ENCODE assay signal across 8 cellular contexts in genomic region chr20:38181207-38181693, GRCh38. TPM values are rescaled to one million over a fixed set of nuclear protein-coding genes. Genes with fewer than 3 reads are reported as not detected.
DNase-seq lines count a peak whose midpoint lies in the region; ATAC-seq and TF ChIP-seq lines count a peak whose summit lies in the region.

No MANE protein-coding gene starts in this region.

- H3K4me3 Mint-ChIP-seq in activated CD8-positive, alpha-beta T cell treated with anti-CD3 and anti-CD28 coated beads for 36 hours = no peak overlapping the region

- CTCF ChIA-PET in activated CD8-positive, alpha-beta T cell treated with anti-CD3 and anti-CD28 coated beads for 36 hours (lab: Charles Lee) = no interaction called here

- H4K20me1 ChIP-seq in hepatocyte (ENCODE audit: insufficient read depth, poor library complexity, severe bottlenecking) = no peaks in the 10 kb centered on the region

- H3K9me3 ChIP-seq in hepatocyte (ENCODE audit: low read depth) (no peaks in the 10 kb centered on the region), colonic mucosa (no peaks in the 10 kb centered on the region)

- no peaks in the 10 kb centered on the region for H3K4me1 Mint-ChIP-seq in activated CD8-positive, alpha-beta T cell treated with anti-CD3 and anti-CD28 coated beads for 36 hours (ENCODE audit: low read depth)

- no peaks in the 10 kb centered on the region for H3K4me1 ChIP-seq in hepatocyte (ENCODE audit: insufficient read depth)
- H3K4me1 ChIP-seq in colonic mucosa = no peaks in the 10 kb centered on the region

- no peaks in the 10 kb centered on the region for H3K79me2 ChIP-seq in hepatocyte

- H3K27ac ChIP-seq in hepatocyte (peak overlapping the region; percentile 27), colonic mucosa (no peak overlapping the region)

- H3K9ac ChIP-seq in colonic mucosa (ENCODE audit: low read depth in 2 of 2, low read length in 2 of 2) = no peak overlapping the region

- no peaks in the 10 kb centered on the region for H3K27me3 ChIP-seq in hepatocyte
- H3K27me3 ChIP-seq in colonic mucosa = no peaks in the 10 kb centered on the region

- no peak overlapping the region for H3K4me2 ChIP-seq in hepatocyte

- intact Hi-C loops in activated CD8-positive, alpha-beta T cell treated with anti-CD3 and anti-CD28 coated beads for 36 hours (cut with micrococcal nuclease) = no loop called here
- intact Hi-C loops in colonic mucosa (cut with DNase I) = no loop called here

- POLR2A ChIA-PET in activated CD8-positive, alpha-beta T cell treated with anti-CD3 and anti-CD28 coated beads for 36 hours (lab: Charles Lee) = no interaction called here

- no peaks in the 10 kb centered on the region for H3K36me3 ChIP-seq in hepatocyte (replicated peaks; ENCODE audit: insufficient read depth, low read depth)
- H3K36me3 ChIP-seq in colonic mucosa = no peaks in the 10 kb centered on the region

- 64% methylated on average over 5 of the region's 5 CpGs for WGBS in hepatocyte (ENCODE audit: low lambda C conversion rate, missing lambda C conversion rate)

- peak; percentile 34 for DNase-seq in GM10266 (ENCODE audit: extremely low spot score)
- DNase-seq in hepatocyte (ENCODE audit: low spot score) = no peak
- no peak for DNase-seq in NCI-H748 (lab: John Stamatoyannopoulos, UW; ENCODE audit: unreplicated experiment)
- DNase-seq in activated CD8-positive, alpha-beta T cell treated with anti-CD3 and anti-CD28 coated beads for 36 hours = no peak
- no peak for DNase-seq in colonic mucosa
- no peak for DNase-seq in GF-D8 (lab: John Stamatoyannopoulos, UW)

- peak; percentile 71 for ATAC-seq in GM21360 (IDR thresholded peaks at IDR 0.05; ENCODE audit: unreplicated experiment)
- peak; percentile 81 for ATAC-seq in HG03558 (IDR thresholded peaks at IDR 0.05; ENCODE audit: extremely low read depth, unreplicated experiment)
- no peak for ATAC-seq in activated CD8-positive, alpha-beta T cell treated with anti-CD3 and anti-CD28 coated beads for 36 hours

- TF ChIP-seq CTCF in GM10266 (IDR thresholded peaks at IDR 0.05; ENCODE audit: control insufficient read depth, insufficient read depth, low read depth, missing control alignments) = no peak
- TF ChIP-seq CTCF in hepatocyte (IDR thresholded peaks at IDR 0.05; ENCODE audit: poor library complexity) = no peak
- no peak for TF ChIP-seq CTCF in activated CD8-positive, alpha-beta T cell treated with anti-CD3 and anti-CD28 coated beads for 36 hours (IDR thresholded peaks at IDR 0.05)
- TF ChIP-seq CTCF in colonic mucosa (IDR thresholded peaks at IDR 0.05) = no peak

- no peaks in the 10 kb centered on the region for H3K9me3 Mint-ChIP-seq in activated CD8-positive, alpha-beta T cell treated with anti-CD3 and anti-CD28 coated beads for 36 hours

- peaks cover 8% of the 10 kb centered on the region for H3K27me3 Mint-ChIP-seq in activated CD8-positive, alpha-beta T cell treated with anti-CD3 and anti-CD28 coated beads for 36 hours

- H2AFZ ChIP-seq in hepatocyte = no peak overlapping the region

- H3K4me3 ChIP-seq in hepatocyte (no peak overlapping the region), colonic mucosa (no peak overlapping the region)

- no peak overlapping the region for H3K27ac Mint-ChIP-seq in activated CD8-positive, alpha-beta T cell treated with anti-CD3 and anti-CD28 coated beads for 36 hours

- no peaks in the 10 kb centered on the region for H3K9me2 ChIP-seq in hepatocyte (replicated peaks; ENCODE audit: insufficient read depth)

- H3K36me3 Mint-ChIP-seq in activated CD8-positive, alpha-beta T cell treated with anti-CD3 and anti-CD28 coated beads for 36 hours (ENCODE audit: low read depth) = no peaks in the 10 kb centered on the region

RNA-seq across cellular contexts. Expression of gene TGM2, which starts 16.2 kb away (rescaled TPM):
- total RNA-seq in hepatocyte (120 and 133 TPM in 2 replicates), colonic mucosa (10 to 100 TPM; 14.5 to 32.8 TPM)
- 85.8 and 88.5 TPM in 2 replicates for polyA plus RNA-seq in hepatocyte
- total RNA-seq in activated CD8-positive, alpha-beta T cell treated with anti-CD3 and anti-CD28 coated beads for 36 hours = not detected

Comparison
In these comparisons a context has a peak if more than half of its experiments do, and no peak if none do; other contexts are left out.
1. RNA of gene TGM2, which starts 16.2 kb away (total RNA-seq): 120 to 133 TPM in hepatocyte and 14.5 to 32.8 TPM in colonic mucosa; not detected in activated CD8-positive, alpha-beta T cell treated with anti-CD3 and anti-CD28 coated beads for 36 hours; every median in the first group is over 10 times any median in the second.